8 cellular contexts compared by ENCODE assay signal in the genomic region with DNA sequence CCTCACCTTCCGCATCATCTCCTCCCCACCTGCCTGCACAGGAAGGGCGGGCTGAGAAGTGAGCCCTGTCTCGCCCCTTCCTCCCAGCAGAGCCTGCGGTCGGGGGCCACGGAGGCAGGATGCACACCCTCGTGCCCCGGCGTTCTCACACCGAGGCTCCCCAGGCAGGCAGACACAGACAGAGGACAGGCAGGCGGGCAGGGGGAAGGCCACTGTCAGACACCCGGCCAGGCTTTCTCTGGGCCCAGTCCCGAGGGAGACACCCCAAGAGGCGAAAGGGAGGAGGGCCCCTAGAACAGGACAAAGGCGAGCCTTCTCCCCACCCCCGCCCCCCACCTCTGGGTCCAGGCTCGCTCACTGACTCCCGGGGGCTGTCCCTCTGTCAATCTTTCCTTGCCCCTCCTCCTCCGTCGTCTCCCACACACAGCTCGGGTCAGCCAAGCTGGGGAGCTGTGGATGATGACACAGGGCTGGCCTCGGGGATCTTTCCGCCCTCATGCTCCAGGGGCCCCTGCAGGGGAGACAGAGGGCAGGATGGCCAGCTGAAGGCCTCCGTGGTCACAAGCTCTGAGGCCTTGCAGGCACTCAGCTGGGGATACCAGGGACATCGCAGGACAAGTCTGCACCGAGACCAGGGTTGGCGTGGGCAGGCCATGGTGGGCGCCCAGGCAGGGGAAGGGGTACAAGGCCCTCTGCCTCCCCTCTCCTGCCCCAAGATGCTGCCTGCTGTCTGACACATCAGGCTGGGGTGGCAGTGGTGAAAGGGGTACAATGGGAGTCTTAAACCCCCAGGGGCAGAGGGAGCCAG. TPM values are rescaled to one million over a fixed set of nuclear protein-coding genes. Genes with fewer than 3 reads are reported as not detected.
DNase-seq lines count a peak whose midpoint lies in the region; ATAC-seq, FAIRE-seq and TF ChIP-seq lines count a peak whose summit lies in the region.

No MANE protein-coding gene starts in this region.

- DNase-seq in activated CD4-positive, CD25-positive, alpha-beta regulatory T cell treated with anti-CD3 and anti-CD28 coated beads, Interleukin-2, amount 50 U/mL, for 72 hours, result peak; percentile 77
- DNase-seq in colonic mucosa (no peak), prostate gland (ENCODE audit: low spot score) (no peak), urothelium cell line (ENCODE audit: low spot score) (no peak), AG08396 (ENCODE audit: low spot score) (no peak), NCI-H2081 treated with DMSO at 0.1 percent for 48 hours (lab: John Stamatoyannopoulos, UW) (no peak)

- WGBS in prostate gland, result 67% methylated on average over 28 of the region's 28 CpGs

- H3K4me1 ChIP-seq in colonic mucosa, result peaks cover 39% of the 10 kb centered on the region
- peaks cover 32% of the 10 kb centered on the region for H3K4me1 ChIP-seq in prostate gland (replicated peaks)

- no peaks in the 10 kb centered on the region for H3K36me3 ChIP-seq in colonic mucosa
- H3K36me3 ChIP-seq in prostate gland, result no peaks in the 10 kb centered on the region

- H3K9me3 ChIP-seq in colonic mucosa (no peaks in the 10 kb centered on the region), prostate gland (no peaks in the 10 kb centered on the region)

- peak overlapping the region in 1 of 2 donors; percentile 30 for H3K9ac ChIP-seq in colonic mucosa (ENCODE audit: low read depth in 2 of 2, low read length in 2 of 2)

- TF ChIP-seq CTCF in colonic mucosa (IDR thresholded peaks at IDR 0.05), result no peak
- TF ChIP-seq CTCF in prostate gland (IDR thresholded peaks at IDR 0.05), result no peak

- H3K27me3 ChIP-seq in colonic mucosa, result no peaks in the 10 kb centered on the region
- H3K27me3 ChIP-seq in prostate gland (replicated peaks; ENCODE audit: insufficient read depth), result no peaks in the 10 kb centered on the region

- ATAC-seq in GM18498 (IDR thresholded peaks at IDR 0.05; ENCODE audit: unreplicated experiment), result peak; percentile 62
- ATAC-seq in HG02763 (IDR thresholded peaks at IDR 0.05; ENCODE audit: unreplicated experiment), result peak; percentile 36

- peak overlapping the region; percentile 49 for H3K27ac ChIP-seq in colonic mucosa
- H3K27ac ChIP-seq in prostate gland, result peak overlapping the region; percentile 70 to 71

- H3K4me3 ChIP-seq in colonic mucosa (peak overlapping the region; percentile 12), prostate gland (no peak overlapping the region)

- peak; percentile 65 for FAIRE-seq in urothelium cell line (lab: Jason Lieb, UNC)

- intact Hi-C loops in colonic mucosa (cut with DNase I), result no loop called here
- intact Hi-C loops in prostate gland (cut with DNase I), result loop anchor here (10.0 kb wide), 1 partner anchor 427 kb away; a partner anchor contains a TSS

- TF ChIP-seq POLR2A in prostate gland (IDR thresholded peaks at IDR 0.05), result no peak

RNA-seq across cellular contexts. Expression of a gene that starts 24.9 kb away (rescaled TPM):
- total RNA-seq in colonic mucosa, result 10 to 100 TPM; 38.5 to 60.8 TPM
- 10 to 100 TPM; 65.6 to 70.1 TPM for total RNA-seq in prostate gland
